ENCODE assay signal across 11 cellular contexts in genomic region chr16:10387378-10387681, GRCh38. TPM values are rescaled to one million over a fixed set of nuclear protein-coding genes. Genes with fewer than 3 reads are reported as not detected.
DNase-seq lines count a peak whose midpoint lies in the region; ATAC-seq and TF ChIP-seq lines count a peak whose summit lies in the region.
"Had no signal": no experiment of that assay in that cellular context is flagged by ENCODE, and none has a peak within 500 bp of the region (broad histone marks: within the 10 kb centered on the region; RNA-seq: fewer than 3 reads in every experiment).

No MANE protein-coding gene starts in this region.

- TF ChIP-seq CTCF in brain (conservative IDR thresholded peaks at IDR 0.05) (no peak), mesothelial cell of epicardium (IDR thresholded peaks at IDR 0.05; ENCODE audit: unreplicated experiment) (no peak)

- H3K4me3 ChIP-seq in CD4-positive, CD25-positive, alpha-beta regulatory T cell (ENCODE audit: low read depth, low read length), result peak overlapping the region; percentile 94
- H3K4me3 ChIP-seq in Jurkat, Clone E6-1 (ENCODE audit: low read length), result peak overlapping the region; percentile 89

- peak in 1 of 3 donors; percentile 32 for DNase-seq in CD4-positive, CD25-positive, alpha-beta regulatory T cell
- DNase-seq in Jurkat, Clone E6-1 (ENCODE audit: low read depth, low spot score), result no peak
- DNase-seq in mesothelial cell of epicardium (ENCODE audit: low spot score in 2 of 2, unreplicated experiment in 2 of 2) (no peak), NCI-H510A (lab: John Stamatoyannopoulos, UW) (no peak)
- DNase-seq: DMS79 treated with DMSO at 0.1 percent for 48 hours; NCI-H2171 treated with DMSO at 0.1 percent for 48 hours; stimulated activated CD4-positive, alpha-beta T cell treated with anti-CD3 and anti-CD28 coated beads, Interleukin-4, amount 100 ng/mL, for 24 hours had no signal

- no peaks in the 10 kb centered on the region for H3K27me3 ChIP-seq in CD4-positive, CD25-positive, alpha-beta regulatory T cell (ENCODE audit: control insufficient read depth, insufficient read depth, low read length)

- peak overlapping the region; percentile 98 to 99 (median 98) for H3K4me3 Mint-ChIP-seq in CD4-positive, CD25-positive, alpha-beta regulatory T cell
- H3K4me3 Mint-ChIP-seq in brain (peak overlapping the region; percentile 90 to 93 (median 92)), mesothelial cell of epicardium (peak overlapping the region; percentile 94)

- no peaks in the 10 kb centered on the region for H3K9me3 ChIP-seq in CD4-positive, CD25-positive, alpha-beta regulatory T cell (ENCODE audit: control insufficient read depth in 2 of 2, low read length in 2 of 2)

- peaks cover 12% of the 10 kb centered on the region for H3K36me3 Mint-ChIP-seq in CD4-positive, CD25-positive, alpha-beta regulatory T cell
- H3K36me3 Mint-ChIP-seq in brain, result peaks cover 59% of the 10 kb centered on the region
- peaks cover 27% of the 10 kb centered on the region for H3K36me3 Mint-ChIP-seq in mesothelial cell of epicardium

- no peaks in the 10 kb centered on the region for H3K36me3 ChIP-seq in CD4-positive, CD25-positive, alpha-beta regulatory T cell (ENCODE audit: control insufficient read depth, insufficient read depth, low read length)

- peaks cover 29 to 54% (median 38%) of the 10 kb centered on the region in 4 donors for H3K4me1 Mint-ChIP-seq in CD4-positive, CD25-positive, alpha-beta regulatory T cell
- H3K4me1 Mint-ChIP-seq in brain (peaks cover 24% of the 10 kb centered on the region), mesothelial cell of epicardium (peaks cover 21% of the 10 kb centered on the region)

- no peak for ATAC-seq in CD4-positive, CD25-positive, alpha-beta regulatory T cell (ENCODE audit: low read depth in 2 of 2)
- no peak for ATAC-seq in GM21737 (IDR thresholded peaks at IDR 0.05; ENCODE audit: unreplicated experiment)
- no peak for ATAC-seq in GM19395 (IDR thresholded peaks at IDR 0.05; ENCODE audit: unreplicated experiment)
- no peak for ATAC-seq in GM19351 (IDR thresholded peaks at IDR 0.05; ENCODE audit: unreplicated experiment)

- H3K9me3 Mint-ChIP-seq in CD4-positive, CD25-positive, alpha-beta regulatory T cell, result peaks cover 0 to 5% (median 0%) of the 10 kb centered on the region in 7 donors
- peaks cover 9 to 20% (median 13%) of the 10 kb centered on the region in 5 experiments for H3K9me3 Mint-ChIP-seq in brain
- peaks cover 7% of the 10 kb centered on the region for H3K9me3 Mint-ChIP-seq in mesothelial cell of epicardium

- H3K27me3 Mint-ChIP-seq in CD4-positive, CD25-positive, alpha-beta regulatory T cell, result peaks cover 10% of the 10 kb centered on the region
- peaks cover 21% of the 10 kb centered on the region for H3K27me3 Mint-ChIP-seq in brain
- H3K27me3 Mint-ChIP-seq in mesothelial cell of epicardium (ENCODE audit: low read depth), result no peaks in the 10 kb centered on the region

- peak overlapping the region in 2 of 3 donors; percentile 4 to 98 for H3K27ac Mint-ChIP-seq in CD4-positive, CD25-positive, alpha-beta regulatory T cell
- H3K27ac Mint-ChIP-seq in brain (no peak overlapping the region), mesothelial cell of epicardium (no peak overlapping the region)

- H3K27ac ChIP-seq in CD4-positive, CD25-positive, alpha-beta regulatory T cell (ENCODE audit: insufficient read depth, low read length, poor library complexity, severe bottlenecking), result no peak overlapping the region

- peaks cover 18% of the 10 kb centered on the region for H3K4me1 ChIP-seq in CD4-positive, CD25-positive, alpha-beta regulatory T cell (ENCODE audit: control insufficient read depth, insufficient read depth, low read length, poor library complexity, severe bottlenecking)

RNA-seq across cellular contexts. Expression of gene ATF7IP2, which starts 1.5 kb away (rescaled TPM):
- 94.5 TPM for total RNA-seq in CD4-positive, CD25-positive, alpha-beta regulatory T cell
- 100 to 1,000 TPM in 1 of 4 donors, 10 to 100 TPM in 3; 47.6 to 114 (median 88.3) TPM for polyA plus RNA-seq in CD4-positive, CD25-positive, alpha-beta regulatory T cell
- polyA plus RNA-seq in Jurkat, Clone E6-1 (2012; ENCODE audit: insufficient read depth, insufficient read length), result 15.3 TPM
- 1.4 TPM for polyA plus RNA-seq in brain (ENCODE audit: insufficient read depth, low read depth, low replicate concordance)
- total RNA-seq in mesothelial cell of epicardium, result 50.5 to 50.9 TPM (median 50.6 TPM) in 3 replicates

Comparison
In these comparisons a context has a peak if more than half of its experiments do, and no peak if none do; other contexts are left out.
1. H3K27ac Mint-ChIP-seq: peak in CD4-positive, CD25-positive, alpha-beta regulatory T cell (2 of 3); none in brain (0 of 5) and mesothelial cell of epicardium (single experiment).
2. Peak in every context shown above with its lines, with median percentiles within 50 percentile points of each other: H3K4me3 Mint-ChIP-seq.